ENCODE assay signal across 19 cellular contexts in genomic region chr14:100608586-100609330, GRCh38. TPM values are rescaled to one million over a fixed set of nuclear protein-coding genes. Genes with fewer than 3 reads are reported as not detected.
"Had no signal": no experiment of that assay in that cellular context is flagged by ENCODE, and none has a peak within 500 bp of the region (broad histone marks: within the 10 kb centered on the region; RNA-seq: fewer than 3 reads in every experiment).

No MANE protein-coding gene starts in this region.

- H3K36me3 Mint-ChIP-seq: mesothelial cell of epicardium had no signal

- H3K9me3 Mint-ChIP-seq: activated T-helper 1 cell treated with anti-CD3 and anti-CD28 coated beads, Interleukin-12 subunit alpha, Interleukin-12 subunit beta, Interleukin-2, Interleukin-4 antibody, amounts not matched to agents 30 ng/mL and 10 ng/mL and 1 ng/mL, durations not matched to agents 14 hours and 24 hours and 36 hours; mesothelial cell of epicardium had no signal

- H3K36me3 ChIP-seq: pancreas, tibial artery, uterus, WERI-Rb-1 had no signal

- H3K27ac ChIP-seq: body of pancreas, dorsolateral prefrontal cortex, epithelial cell of prostate, pancreas, tibial artery, uterus, WERI-Rb-1 had no signal

- H3K4me3 Mint-ChIP-seq: activated T-helper 1 cell treated with anti-CD3 and anti-CD28 coated beads, Interleukin-12 subunit alpha, Interleukin-12 subunit beta, Interleukin-2, Interleukin-4 antibody, amounts not matched to agents 30 ng/mL and 10 ng/mL and 1 ng/mL, durations not matched to agents 14 hours and 24 hours and 36 hours; mesothelial cell of epicardium had no signal

- H3K4me1 ChIP-seq: body of pancreas, pancreas, tibial artery, uterus had no signal

- H3K9me3 ChIP-seq: body of pancreas, pancreas, tibial artery, uterus had no signal

- H3K27ac Mint-ChIP-seq: activated T-helper 1 cell treated with anti-CD3 and anti-CD28 coated beads, Interleukin-12 subunit alpha, Interleukin-12 subunit beta, Interleukin-2, Interleukin-4 antibody, amounts not matched to agents 30 ng/mL and 10 ng/mL and 1 ng/mL, durations not matched to agents 14 hours and 24 hours and 36 hours; mesothelial cell of epicardium had no signal

- H3K4me3 ChIP-seq: body of pancreas, dorsolateral prefrontal cortex, lung, pancreas, tibial artery, uterus had no signal

- DNase-seq: activated CD4-positive, alpha-beta T cell treated with anti-CD3 and anti-CD28 coated beads for 1 hour; activated CD8-positive, alpha-beta memory T cell treated with anti-CD3 and anti-CD28 coated beads for 24 hours; activated CD8-positive, alpha-beta memory T cell treated with anti-CD3 and anti-CD28 coated beads, Interleukin-2, amount 50 U/mL, for 48 hours; activated naive CD4-positive, alpha-beta T cell; foreskin fibroblast; stimulated activated naive CD4-positive, alpha-beta T cell; T-helper 2 cell; WERI-Rb-1 had no signal

- H3K27me3 ChIP-seq: body of pancreas, pancreas, uterus had no signal

- ATAC-seq: body of pancreas, left colon, pancreas had no signal

RNA-seq across cellular contexts. Expression of gene BEGAIN, which starts 21.5 kb away (rescaled TPM):
- total RNA-seq: glomerular endothelial cell had no signal
